1 cellular context compared by ENCODE assay signal in the genomic region with DNA sequence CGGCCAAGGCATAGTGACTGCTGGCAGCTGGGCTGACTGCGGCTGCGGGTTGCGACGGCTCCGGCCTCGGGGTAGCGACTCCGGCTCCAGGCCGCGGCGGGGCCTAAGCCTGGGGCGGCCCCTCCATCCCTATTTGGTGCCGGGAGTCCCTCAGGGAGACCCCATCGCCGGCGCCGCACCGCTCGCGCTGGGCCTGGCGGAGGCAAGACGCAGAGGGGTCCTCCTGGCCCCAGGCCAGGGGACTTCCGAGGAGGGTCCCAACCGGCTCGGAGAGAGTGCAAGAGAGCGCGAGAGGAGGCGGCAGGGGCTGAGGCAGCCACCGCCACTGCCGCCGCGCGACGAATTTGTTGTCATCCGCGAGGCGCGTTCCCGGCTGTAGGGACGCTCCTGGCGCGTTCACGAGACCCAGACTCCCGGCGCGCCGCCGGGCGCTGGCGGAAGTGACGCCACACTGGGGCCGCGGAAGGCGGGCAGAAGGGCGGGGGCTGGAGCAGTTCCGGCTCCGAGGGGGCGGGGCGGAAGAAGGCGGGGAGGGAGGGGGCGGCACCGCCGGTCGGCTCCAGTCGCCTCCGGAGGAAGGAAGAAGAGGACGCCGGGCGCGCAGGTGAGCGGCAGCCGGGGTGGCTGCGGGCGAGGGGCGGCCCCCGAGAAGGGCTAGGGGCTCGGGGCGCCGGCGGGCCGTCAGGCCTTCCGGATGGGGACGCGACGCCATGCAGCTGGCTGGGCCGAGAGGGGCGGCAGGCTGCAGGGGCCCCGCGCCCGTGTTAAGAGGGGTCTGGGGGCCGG.
TF ChIP-seq lines count a peak whose summit lies in the region.

A gene with protein sequence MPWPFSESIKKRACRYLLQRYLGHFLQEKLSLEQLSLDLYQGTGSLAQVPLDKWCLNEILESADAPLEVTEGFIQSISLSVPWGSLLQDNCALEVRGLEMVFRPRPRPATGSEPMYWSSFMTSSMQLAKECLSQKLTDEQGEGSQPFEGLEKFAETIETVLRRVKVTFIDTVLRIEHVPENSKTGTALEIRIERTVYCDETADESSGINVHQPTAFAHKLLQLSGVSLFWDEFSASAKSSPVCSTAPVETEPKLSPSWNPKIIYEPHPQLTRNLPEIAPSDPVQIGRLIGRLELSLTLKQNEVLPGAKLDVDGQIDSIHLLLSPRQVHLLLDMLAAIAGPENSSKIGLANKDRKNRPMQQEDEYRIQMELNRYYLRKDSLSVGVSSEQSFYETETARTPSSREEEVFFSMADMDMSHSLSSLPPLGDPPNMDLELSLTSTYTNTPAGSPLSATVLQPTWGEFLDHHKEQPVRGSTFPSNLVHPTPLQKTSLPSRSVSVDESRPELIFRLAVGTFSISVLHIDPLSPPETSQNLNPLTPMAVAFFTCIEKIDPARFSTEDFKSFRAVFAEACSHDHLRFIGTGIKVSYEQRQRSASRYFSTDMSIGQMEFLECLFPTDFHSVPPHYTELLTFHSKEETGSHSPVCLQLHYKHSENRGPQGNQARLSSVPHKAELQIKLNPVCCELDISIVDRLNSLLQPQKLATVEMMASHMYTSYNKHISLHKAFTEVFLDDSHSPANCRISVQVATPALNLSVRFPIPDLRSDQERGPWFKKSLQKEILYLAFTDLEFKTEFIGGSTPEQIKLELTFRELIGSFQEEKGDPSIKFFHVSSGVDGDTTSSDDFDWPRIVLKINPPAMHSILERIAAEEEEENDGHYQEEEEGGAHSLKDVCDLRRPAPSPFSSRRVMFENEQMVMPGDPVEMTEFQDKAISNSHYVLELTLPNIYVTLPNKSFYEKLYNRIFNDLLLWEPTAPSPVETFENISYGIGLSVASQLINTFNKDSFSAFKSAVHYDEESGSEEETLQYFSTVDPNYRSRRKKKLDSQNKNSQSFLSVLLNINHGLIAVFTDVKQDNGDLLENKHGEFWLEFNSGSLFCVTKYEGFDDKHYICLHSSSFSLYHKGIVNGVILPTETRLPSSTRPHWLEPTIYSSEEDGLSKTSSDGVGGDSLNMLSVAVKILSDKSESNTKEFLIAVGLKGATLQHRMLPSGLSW (N-terminal part only) (minus strand): TSS at position 377 of the 786 bp plus-strand sequence. CDS start 365 bp downstream, at position 12.
A gene with protein sequence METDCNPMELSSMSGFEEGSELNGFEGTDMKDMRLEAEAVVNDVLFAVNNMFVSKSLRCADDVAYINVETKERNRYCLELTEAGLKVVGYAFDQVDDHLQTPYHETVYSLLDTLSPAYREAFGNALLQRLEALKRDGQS (plus strand): TSS at position 562 of the 786 bp plus-strand sequence. CDS start 18,722 bp downstream, outside the sequence.

TF ChIP-seq in endothelial cell of umbilical vein, 7 proteins besides CTCF, POLR2A, EP300 and RAD21:
- TF ChIP-seq JUN (IDR thresholded peaks at IDR 0.05; ENCODE audit: borderline replicate concordance, insufficient read depth, insufficient read length, low read depth): no peak
- TF ChIP-seq POLR2AphosphoS5 (IDR thresholded peaks at IDR 0.05; ENCODE audit: insufficient read depth, low read depth, low read length): peak; percentile 63
